ENCODE assay signal across 15 cellular contexts in the genomic region with DNA sequence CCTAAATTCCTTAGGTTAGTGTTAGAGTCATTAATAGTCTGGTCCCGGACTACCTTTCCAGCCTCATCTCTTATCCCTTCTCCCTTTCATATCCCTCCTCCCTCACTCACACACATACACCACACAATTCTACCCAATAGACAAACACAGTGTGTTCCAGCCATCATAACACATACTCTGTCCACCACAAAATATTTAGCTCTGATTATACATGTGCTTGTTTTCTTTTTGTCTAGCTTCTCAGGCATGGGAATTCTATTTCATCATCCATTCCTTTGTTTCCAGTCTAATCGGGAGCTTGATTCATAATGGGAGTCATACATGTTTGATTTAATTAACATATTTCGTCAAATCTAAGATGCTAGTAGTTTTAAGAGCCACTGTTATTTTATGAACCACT.
DNase-seq lines count a peak whose midpoint lies in the region; ATAC-seq and TF ChIP-seq lines count a peak whose summit lies in the region.
"Had no signal": no experiment of that assay in that cellular context is flagged by ENCODE, and none has a peak within 500 bp of the region (broad histone marks: within the 10 kb centered on the region; RNA-seq: fewer than 3 reads in every experiment).

No MANE protein-coding gene starts in this region.

- H3K4me3 Mint-ChIP-seq in T-helper 17 cell (no peak overlapping the region), HFFc6 (no peak overlapping the region)
- H3K4me3 Mint-ChIP-seq: CD8-positive, alpha-beta T cell had no signal

- H3K27me3 ChIP-seq in right cardiac atrium (ENCODE audit: control insufficient read depth, insufficient read depth) (no peaks in the 10 kb centered on the region), brain microvascular endothelial cell (replicated peaks) (no peaks in the 10 kb centered on the region)
- H3K27me3 ChIP-seq: BLaER1 had no signal

- H3K4me1 ChIP-seq in right cardiac atrium (ENCODE audit: control insufficient read depth, insufficient read depth, low read length): no peaks in the 10 kb centered on the region

- peaks cover 11% of the 10 kb centered on the region for H3K27me3 Mint-ChIP-seq in T-helper 17 cell
- H3K27me3 Mint-ChIP-seq in HFFc6 (ENCODE audit: insufficient read depth): peaks cover 6% of the 10 kb centered on the region

- no peak overlapping the region for H3K4me3 ChIP-seq in right cardiac atrium (ENCODE audit: low read length)
- H3K4me3 ChIP-seq in brain microvascular endothelial cell (ENCODE audit: low read depth, low read length): no peak overlapping the region
- H3K4me3 ChIP-seq: BLaER1 had no signal

- WGBS in right cardiac atrium: 48% methylated on average over 3 of the region's 3 CpGs

- no peak overlapping the region for H3K27ac ChIP-seq in right cardiac atrium (ENCODE audit: low read length)
- H3K27ac ChIP-seq in brain microvascular endothelial cell: peak overlapping the region; percentile 77
- H3K27ac ChIP-seq: BLaER1 had no signal

- ATAC-seq in right cardiac atrium (peak; percentile 68 to 81), Right ventricle myocardium superior (ENCODE audit: poor library complexity) (no peak), GM21529 (IDR thresholded peaks at IDR 0.05; ENCODE audit: unreplicated experiment) (no peak), T-helper 17 cell (no peak)
- ATAC-seq: CD8-positive, alpha-beta T cell had no signal

- H3K4me1 Mint-ChIP-seq in T-helper 17 cell (no peaks in the 10 kb centered on the region), HFFc6 (ENCODE audit: low read depth) (no peaks in the 10 kb centered on the region)

- H3K27ac Mint-ChIP-seq in T-helper 17 cell (no peak overlapping the region), HFFc6 (no peak overlapping the region)
- H3K27ac Mint-ChIP-seq: CD8-positive, alpha-beta T cell had no signal

- intact Hi-C loops in right cardiac atrium (cut with DNase I): no loop called here
- intact Hi-C loops in Right ventricle myocardium superior (cut with DNase I): no loop called here

- H3K9me3 ChIP-seq in right cardiac atrium (ENCODE audit: control insufficient read depth, low read length) (no peaks in the 10 kb centered on the region), T-helper 17 cell (ENCODE audit: control insufficient read depth, low read length, poor library complexity, severe bottlenecking) (no peaks in the 10 kb centered on the region)
- H3K9me3 ChIP-seq: BLaER1 had no signal

- no peaks in the 10 kb centered on the region for H3K9me3 Mint-ChIP-seq in HFFc6
- H3K9me3 Mint-ChIP-seq: CD8-positive, alpha-beta T cell had no signal

- no peaks in the 10 kb centered on the region for H3K36me3 Mint-ChIP-seq in T-helper 17 cell (ENCODE audit: low read depth)
- H3K36me3 Mint-ChIP-seq in HFFc6 (ENCODE audit: low read depth): no peaks in the 10 kb centered on the region
- H3K36me3 Mint-ChIP-seq: CD8-positive, alpha-beta T cell had no signal

- TF ChIP-seq CTCF in brain microvascular endothelial cell (IDR thresholded peaks at IDR 0.05; ENCODE audit: low read depth, low read length, missing control alignments): no peak
- no peak for TF ChIP-seq CTCF in HFFc6 (IDR thresholded peaks at IDR 0.05)

- DNase-seq in right cardiac atrium: no peak
- no peak for DNase-seq in Right ventricle myocardium superior
- DNase-seq in brain microvascular endothelial cell: peak; percentile 87
- DNase-seq in kidney glomerular epithelial cell (lab: John Stamatoyannopoulos, UW): peak; percentile 8
- DNase-seq in T-helper 17 cell: no peak
- no peak for DNase-seq in EL
- DNase-seq in HFFc6: no peak
- DNase-seq: CD8-positive, alpha-beta T cell; HCEC 1CT; KBM-7; NCI-H2081; NCI-H510A; SHP77 had no signal

- in situ Hi-C loops in brain microvascular endothelial cell (cut with HindIII; ENCODE audit: low pct_ligation_motif_present, low sequenced_read_pairs): no loop called here

- H3K36me3 ChIP-seq in brain microvascular endothelial cell (replicated peaks): no peaks in the 10 kb centered on the region
- H3K36me3 ChIP-seq: BLaER1 had no signal

Comparison
In these comparisons a context has a peak if more than half of its experiments do, and no peak if none do; other contexts are left out.
1. ATAC-seq: peak in right cardiac atrium (2 of 2); none in Right ventricle myocardium superior (single experiment), GM21529 (single experiment) and T-helper 17 cell (single experiment).
2. DNase-seq: peak in brain microvascular endothelial cell (single experiment) and kidney glomerular epithelial cell (single experiment); none in right cardiac atrium (0 of 3), Right ventricle myocardium superior (single experiment), T-helper 17 cell (0 of 3), EL (single experiment) and HFFc6 (single experiment).